1 cellular context compared by ENCODE assay signal in genomic region chr19:2175742-2176141, GRCh38.
TF ChIP-seq lines count a peak whose summit lies in the region.

No MANE protein-coding gene starts in this region.

TF ChIP-seq in GM23338, 12 proteins besides CTCF, POLR2A, EP300 and RAD21:
- TF ChIP-seq ZNF462 (CRISPR knock-in tag; IDR thresholded peaks at IDR 0.05) (no peak), EZH2 (IDR thresholded peaks at IDR 0.05; ENCODE audit: low read depth, unreplicated experiment) (no peak)
